1 cellular context compared by ENCODE assay signal in the genomic region with DNA sequence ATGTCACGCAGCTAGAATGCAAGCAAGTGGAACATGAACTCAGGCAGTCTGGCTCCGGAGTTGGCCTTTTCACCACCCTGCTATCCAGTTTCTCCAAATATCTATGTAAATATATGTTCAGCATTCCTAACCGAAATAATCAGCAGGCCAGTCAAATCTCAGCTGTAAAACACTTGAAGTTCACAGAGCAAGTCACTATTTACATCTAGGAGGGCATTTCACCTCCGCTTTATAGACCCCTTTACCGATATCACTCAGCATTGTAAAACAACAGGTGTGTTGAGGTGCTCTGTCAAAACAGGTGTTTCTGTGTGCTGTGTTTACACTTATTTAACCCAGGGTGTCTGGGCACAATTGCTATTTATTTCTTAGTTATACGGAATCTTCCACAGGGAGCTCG.
TF ChIP-seq lines count a peak whose summit lies in the region.

No MANE protein-coding gene starts in this region.

TF ChIP-seq in H1, 55 proteins besides CTCF, POLR2A, EP300 and RAD21:
- TF ChIP-seq, protein P1, sequence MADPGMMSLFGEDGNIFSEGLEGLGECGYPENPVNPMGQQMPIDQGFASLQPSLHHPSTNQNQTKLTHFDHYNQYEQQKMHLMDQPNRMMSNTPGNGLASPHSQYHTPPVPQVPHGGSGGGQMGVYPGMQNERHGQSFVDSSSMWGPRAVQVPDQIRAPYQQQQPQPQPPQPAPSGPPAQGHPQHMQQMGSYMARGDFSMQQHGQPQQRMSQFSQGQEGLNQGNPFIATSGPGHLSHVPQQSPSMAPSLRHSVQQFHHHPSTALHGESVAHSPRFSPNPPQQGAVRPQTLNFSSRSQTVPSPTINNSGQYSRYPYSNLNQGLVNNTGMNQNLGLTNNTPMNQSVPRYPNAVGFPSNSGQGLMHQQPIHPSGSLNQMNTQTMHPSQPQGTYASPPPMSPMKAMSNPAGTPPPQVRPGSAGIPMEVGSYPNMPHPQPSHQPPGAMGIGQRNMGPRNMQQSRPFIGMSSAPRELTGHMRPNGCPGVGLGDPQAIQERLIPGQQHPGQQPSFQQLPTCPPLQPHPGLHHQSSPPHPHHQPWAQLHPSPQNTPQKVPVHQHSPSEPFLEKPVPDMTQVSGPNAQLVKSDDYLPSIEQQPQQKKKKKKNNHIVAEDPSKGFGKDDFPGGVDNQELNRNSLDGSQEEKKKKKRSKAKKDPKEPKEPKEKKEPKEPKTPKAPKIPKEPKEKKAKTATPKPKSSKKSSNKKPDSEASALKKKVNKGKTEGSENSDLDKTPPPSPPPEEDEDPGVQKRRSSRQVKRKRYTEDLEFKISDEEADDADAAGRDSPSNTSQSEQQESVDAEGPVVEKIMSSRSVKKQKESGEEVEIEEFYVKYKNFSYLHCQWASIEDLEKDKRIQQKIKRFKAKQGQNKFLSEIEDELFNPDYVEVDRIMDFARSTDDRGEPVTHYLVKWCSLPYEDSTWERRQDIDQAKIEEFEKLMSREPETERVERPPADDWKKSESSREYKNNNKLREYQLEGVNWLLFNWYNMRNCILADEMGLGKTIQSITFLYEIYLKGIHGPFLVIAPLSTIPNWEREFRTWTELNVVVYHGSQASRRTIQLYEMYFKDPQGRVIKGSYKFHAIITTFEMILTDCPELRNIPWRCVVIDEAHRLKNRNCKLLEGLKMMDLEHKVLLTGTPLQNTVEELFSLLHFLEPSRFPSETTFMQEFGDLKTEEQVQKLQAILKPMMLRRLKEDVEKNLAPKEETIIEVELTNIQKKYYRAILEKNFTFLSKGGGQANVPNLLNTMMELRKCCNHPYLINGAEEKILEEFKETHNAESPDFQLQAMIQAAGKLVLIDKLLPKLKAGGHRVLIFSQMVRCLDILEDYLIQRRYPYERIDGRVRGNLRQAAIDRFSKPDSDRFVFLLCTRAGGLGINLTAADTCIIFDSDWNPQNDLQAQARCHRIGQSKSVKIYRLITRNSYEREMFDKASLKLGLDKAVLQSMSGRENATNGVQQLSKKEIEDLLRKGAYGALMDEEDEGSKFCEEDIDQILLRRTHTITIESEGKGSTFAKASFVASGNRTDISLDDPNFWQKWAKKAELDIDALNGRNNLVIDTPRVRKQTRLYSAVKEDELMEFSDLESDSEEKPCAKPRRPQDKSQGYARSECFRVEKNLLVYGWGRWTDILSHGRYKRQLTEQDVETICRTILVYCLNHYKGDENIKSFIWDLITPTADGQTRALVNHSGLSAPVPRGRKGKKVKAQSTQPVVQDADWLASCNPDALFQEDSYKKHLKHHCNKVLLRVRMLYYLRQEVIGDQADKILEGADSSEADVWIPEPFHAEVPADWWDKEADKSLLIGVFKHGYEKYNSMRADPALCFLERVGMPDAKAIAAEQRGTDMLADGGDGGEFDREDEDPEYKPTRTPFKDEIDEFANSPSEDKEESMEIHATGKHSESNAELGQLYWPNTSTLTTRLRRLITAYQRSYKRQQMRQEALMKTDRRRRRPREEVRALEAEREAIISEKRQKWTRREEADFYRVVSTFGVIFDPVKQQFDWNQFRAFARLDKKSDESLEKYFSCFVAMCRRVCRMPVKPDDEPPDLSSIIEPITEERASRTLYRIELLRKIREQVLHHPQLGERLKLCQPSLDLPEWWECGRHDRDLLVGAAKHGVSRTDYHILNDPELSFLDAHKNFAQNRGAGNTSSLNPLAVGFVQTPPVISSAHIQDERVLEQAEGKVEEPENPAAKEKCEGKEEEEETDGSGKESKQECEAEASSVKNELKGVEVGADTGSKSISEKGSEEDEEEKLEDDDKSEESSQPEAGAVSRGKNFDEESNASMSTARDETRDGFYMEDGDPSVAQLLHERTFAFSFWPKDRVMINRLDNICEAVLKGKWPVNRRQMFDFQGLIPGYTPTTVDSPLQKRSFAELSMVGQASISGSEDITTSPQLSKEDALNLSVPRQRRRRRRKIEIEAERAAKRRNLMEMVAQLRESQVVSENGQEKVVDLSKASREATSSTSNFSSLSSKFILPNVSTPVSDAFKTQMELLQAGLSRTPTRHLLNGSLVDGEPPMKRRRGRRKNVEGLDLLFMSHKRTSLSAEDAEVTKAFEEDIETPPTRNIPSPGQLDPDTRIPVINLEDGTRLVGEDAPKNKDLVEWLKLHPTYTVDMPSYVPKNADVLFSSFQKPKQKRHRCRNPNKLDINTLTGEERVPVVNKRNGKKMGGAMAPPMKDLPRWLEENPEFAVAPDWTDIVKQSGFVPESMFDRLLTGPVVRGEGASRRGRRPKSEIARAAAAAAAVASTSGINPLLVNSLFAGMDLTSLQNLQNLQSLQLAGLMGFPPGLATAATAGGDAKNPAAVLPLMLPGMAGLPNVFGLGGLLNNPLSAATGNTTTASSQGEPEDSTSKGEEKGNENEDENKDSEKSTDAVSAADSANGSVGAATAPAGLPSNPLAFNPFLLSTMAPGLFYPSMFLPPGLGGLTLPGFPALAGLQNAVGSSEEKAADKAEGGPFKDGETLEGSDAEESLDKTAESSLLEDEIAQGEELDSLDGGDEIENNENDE (IDR thresholded peaks at IDR 0.05; ENCODE audit: insufficient replicate concordance, low read length), result no peak
- TF ChIP-seq JUN (IDR thresholded peaks at IDR 0.05; ENCODE audit: low read depth, low read length) (no peak), TEAD4 (IDR thresholded peaks at IDR 0.05; ENCODE audit: low read depth, low read length) (no peak), EZH2 (IDR thresholded peaks at IDR 0.05; ENCODE audit: low read depth, low read length, severe bottlenecking) (no peak), JUND (IDR thresholded peaks at IDR 0.05; ENCODE audit: low read length) (no peak), NRF1 (IDR thresholded peaks at IDR 0.05; ENCODE audit: low read depth, low read length) (no peak), KDM1A (IDR thresholded peaks at IDR 0.05; ENCODE audit: borderline replicate concordance, low read length) (no peak), YY1 (IDR thresholded peaks at IDR 0.05; ENCODE audit: low read depth, low read length) (no peak), POU5F1 (IDR thresholded peaks at IDR 0.05; ENCODE audit: low read depth, low read length) (no peak), CHD1 (IDR thresholded peaks at IDR 0.05; ENCODE audit: low read depth, low read length) (no peak), CTBP2 (IDR thresholded peaks at IDR 0.05; ENCODE audit: borderline replicate concordance, insufficient read depth, insufficient read length, low read length) (no peak), TAF7 (optimal IDR thresholded peaks at IDR 0.05; ENCODE audit: borderline replicate concordance, low read depth, low read length) (no peak), TBP (IDR thresholded peaks at IDR 0.05; ENCODE audit: low read depth, low read length) (no peak), SAP30 (IDR thresholded peaks at IDR 0.05; ENCODE audit: insufficient read depth, insufficient replicate concordance, low read length) (no peak), RBBP5 (IDR thresholded peaks at IDR 0.05; ENCODE audit: borderline replicate concordance, low read depth, low read length) (no peak), HDAC2 (IDR thresholded peaks at IDR 0.05; ENCODE audit: borderline replicate concordance in 1 of 2, low read depth in 2 of 2, low read length in 2 of 2) (no peak), HDAC6 (IDR thresholded peaks at IDR 0.05; ENCODE audit: low read depth, low read length) (no peak), BRCA1 (IDR thresholded peaks at IDR 0.05; ENCODE audit: low read depth, low read length) (no peak)
- TF ChIP-seq, protein P2, sequence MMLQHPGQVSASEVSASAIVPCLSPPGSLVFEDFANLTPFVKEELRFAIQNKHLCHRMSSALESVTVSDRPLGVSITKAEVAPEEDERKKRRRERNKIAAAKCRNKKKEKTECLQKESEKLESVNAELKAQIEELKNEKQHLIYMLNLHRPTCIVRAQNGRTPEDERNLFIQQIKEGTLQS (IDR thresholded peaks at IDR 0.05; ENCODE audit: insufficient read depth, low read depth, low read length), result no peak
TF ChIP-seq in H1: peak in this region for 0.
